Comparison of ENCODE assay signal across 8 cellular contexts in genomic region chr1:112177314-112177713, GRCh38.
"Had no signal": no experiment of that assay in that cellular context is flagged by ENCODE, and none has a peak within 500 bp of the region (broad histone marks: within the 10 kb centered on the region; RNA-seq: fewer than 3 reads in every experiment).

No MANE protein-coding gene starts in this region.

- H3K4me1 ChIP-seq: HAP-1 had no signal

- H3K9me3 Mint-ChIP-seq: HFFc6, IgD-negative memory B cell had no signal

- DNase-seq: GOT3, H7, HFFc6 had no signal

- H3K36me3 ChIP-seq: HAP-1 had no signal

- ATAC-seq: HCT116, HepG2 had no signal

- H3K36me3 Mint-ChIP-seq: IgD-negative memory B cell had no signal

- H3K27ac ChIP-seq: HL-60 had no signal

- FAIRE-seq: HepG2 had no signal

- H3K4me3 ChIP-seq: HAP-1 had no signal

- H3K4me3 Mint-ChIP-seq: HFFc6, IgD-negative memory B cell had no signal

- H3K4me1 Mint-ChIP-seq: IgD-negative memory B cell had no signal

- H3K27ac Mint-ChIP-seq: HFFc6, IgD-negative memory B cell had no signal
